ENCODE assay signal across 14 cellular contexts in the genomic region with DNA sequence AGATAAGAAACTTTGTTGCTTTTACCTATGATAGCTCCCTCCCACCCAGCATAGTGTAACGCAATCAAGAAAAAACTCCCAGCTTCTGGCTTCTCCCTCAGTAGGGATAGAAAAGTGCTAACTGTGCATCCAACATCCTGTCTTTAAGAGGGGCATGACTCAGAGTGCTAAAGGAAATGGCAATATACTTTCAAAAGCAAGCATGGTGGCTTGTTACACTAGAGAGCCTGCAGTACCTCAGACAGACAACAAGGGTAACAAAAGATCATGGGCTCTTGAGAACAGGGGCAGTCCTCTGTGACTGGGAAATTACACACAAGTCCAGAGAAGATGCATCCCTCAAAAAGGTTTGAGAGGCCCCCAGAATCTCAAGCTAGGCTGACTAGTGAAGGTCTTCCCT. TPM values are rescaled to one million over a fixed set of nuclear protein-coding genes. Genes with fewer than 3 reads are reported as not detected.
DNase-seq lines count a peak whose midpoint lies in the region; ATAC-seq lines count a peak whose summit lies in the region.
"Had no signal": no experiment of that assay in that cellular context is flagged by ENCODE, and none has a peak within 500 bp of the region (broad histone marks: within the 10 kb centered on the region; RNA-seq: fewer than 3 reads in every experiment).

No MANE protein-coding gene starts in this region.

- no peaks in the 10 kb centered on the region for H3K27me3 Mint-ChIP-seq in activated T-helper 17 cell treated with anti-CD3 and anti-CD28 coated beads, Interleukin-2, amount 50 U/mL, for 72 hours
- H3K27me3 Mint-ChIP-seq in naive thymus-derived CD8-positive, alpha-beta T cell = no peaks in the 10 kb centered on the region
- H3K27me3 Mint-ChIP-seq: activated CD4-positive, alpha-beta T cell treated with anti-CD3 and anti-CD28 coated beads, Interleukin-2, amount 10 ng/mL, durations not matched to agents 24 days and 14 days had no signal

- peak; percentile 51 for ATAC-seq in activated T-helper 17 cell treated with anti-CD3 and anti-CD28 coated beads, Interleukin-2, amount 50 U/mL, for 72 hours (replicated peaks)
- no peak for ATAC-seq in naive thymus-derived CD8-positive, alpha-beta T cell
- ATAC-seq: esophagus mucosa had no signal

- DNase-seq in DMS153 treated with DMSO at 0.1 percent for 48 hours (lab: John Stamatoyannopoulos, UW; ENCODE audit: unreplicated experiment) (peak; percentile 8), LHCN-M2 (ENCODE audit: low read depth) (peak; percentile 48), hepatic stellate cell (ENCODE audit: low spot score) (peak; percentile 4), NCI-H2227 treated with DMSO at 0.1 percent for 48 hours (lab: John Stamatoyannopoulos, UW) (no peak), kidney glomerular epithelial cell (lab: John Stamatoyannopoulos, UW) (no peak), NCI-H1930 (lab: John Stamatoyannopoulos, UW) (no peak)
- DNase-seq in naive thymus-derived CD8-positive, alpha-beta T cell = no peak
- DNase-seq: activated CD4-positive, alpha-beta T cell treated with anti-CD3 and anti-CD28 coated beads, Interleukin-2, amount 10 ng/mL, durations not matched to agents 24 days and 14 days; activated effector memory CD4-positive, alpha-beta T cell treated with Interleukin-2 at 50 U/mL for 16 hours; NCI-H526 treated with DMSO at 0.1 percent for 48 hours; stimulated activated CD4-positive, alpha-beta T cell treated with anti-CD3 and anti-CD28 coated beads, Interleukin-12 subunit alpha, Interleukin-12 subunit beta, amount 100 ng/mL, for 4 hours had no signal

- H3K36me3 Mint-ChIP-seq in activated T-helper 17 cell treated with anti-CD3 and anti-CD28 coated beads, Interleukin-2, amount 50 U/mL, for 72 hours (ENCODE audit: low read depth) = no peaks in the 10 kb centered on the region
- H3K36me3 Mint-ChIP-seq in naive thymus-derived CD8-positive, alpha-beta T cell = no peaks in the 10 kb centered on the region
- H3K36me3 Mint-ChIP-seq: neural progenitor cell had no signal

- H3K4me3 Mint-ChIP-seq in activated T-helper 17 cell treated with anti-CD3 and anti-CD28 coated beads, Interleukin-2, amount 50 U/mL, for 72 hours = no peak overlapping the region
- no peak overlapping the region for H3K4me3 Mint-ChIP-seq in naive thymus-derived CD8-positive, alpha-beta T cell
- H3K4me3 Mint-ChIP-seq: activated CD4-positive, alpha-beta T cell treated with anti-CD3 and anti-CD28 coated beads, Interleukin-2, amount 10 ng/mL, durations not matched to agents 24 days and 14 days; neural progenitor cell had no signal

- no peak overlapping the region for H3K27ac Mint-ChIP-seq in activated T-helper 17 cell treated with anti-CD3 and anti-CD28 coated beads, Interleukin-2, amount 50 U/mL, for 72 hours
- no peak overlapping the region for H3K27ac Mint-ChIP-seq in naive thymus-derived CD8-positive, alpha-beta T cell
- H3K27ac Mint-ChIP-seq: activated CD4-positive, alpha-beta T cell treated with anti-CD3 and anti-CD28 coated beads, Interleukin-2, amount 10 ng/mL, durations not matched to agents 24 days and 14 days; neural progenitor cell had no signal

- H3K4me1 Mint-ChIP-seq in activated T-helper 17 cell treated with anti-CD3 and anti-CD28 coated beads, Interleukin-2, amount 50 U/mL, for 72 hours = no peaks in the 10 kb centered on the region
- no peaks in the 10 kb centered on the region for H3K4me1 Mint-ChIP-seq in naive thymus-derived CD8-positive, alpha-beta T cell
- H3K4me1 Mint-ChIP-seq: neural progenitor cell had no signal

- POLR2A ChIA-PET in naive thymus-derived CD8-positive, alpha-beta T cell (lab: Charles Lee) = no interaction called here

- H3K9me3 Mint-ChIP-seq in activated T-helper 17 cell treated with anti-CD3 and anti-CD28 coated beads, Interleukin-2, amount 50 U/mL, for 72 hours = no peaks in the 10 kb centered on the region
- H3K9me3 Mint-ChIP-seq in naive thymus-derived CD8-positive, alpha-beta T cell = peaks cover 0 to 12% (median 3%) of the 10 kb centered on the region in 9 donors
- H3K9me3 Mint-ChIP-seq: neural progenitor cell had no signal

RNA-seq across cellular contexts. Expression of a gene that starts 37.8 kb away (rescaled TPM):
- total RNA-seq in LHCN-M2 (2014; rRNA removed) = 9.8 and 11.0 TPM in 2 replicates
- polyA plus RNA-seq in LHCN-M2 (2012) = 5.2 TPM
- total RNA-seq in activated T-helper 17 cell treated with anti-CD3 and anti-CD28 coated beads, Interleukin-2, amount 50 U/mL, for 72 hours = 10 to 100 TPM in 1 of 2 donors, 1 to 10 TPM in 1; 7.7 to 29.1 TPM
- total RNA-seq in naive thymus-derived CD8-positive, alpha-beta T cell = not detected
- polyA plus RNA-seq in naive thymus-derived CD8-positive, alpha-beta T cell = under 1 TPM in 1 of 3 donors, not detected in 2; 0.38 TPM

Comparison
In these comparisons a context has a peak if more than half of its experiments do, and no peak if none do; other contexts are left out.
1. DNase-seq: peak in DMS153 treated with DMSO at 0.1 percent for 48 hours (single experiment), LHCN-M2 (single experiment) and hepatic stellate cell (single experiment); none in naive thymus-derived CD8-positive, alpha-beta T cell (0 of 10), NCI-H2227 treated with DMSO at 0.1 percent for 48 hours (single experiment), kidney glomerular epithelial cell (single experiment) and NCI-H1930 (0 of 2).